In genomic region chr21:42337830-42338729, GRCh38 we compare ENCODE assay signal across 9 cellular contexts. TPM values are rescaled to one million over a fixed set of nuclear protein-coding genes. Genes with fewer than 3 reads are reported as not detected.
A peak's percentile ranks its signal among the peaks of the same experiment; 100 is the strongest.
DNase-seq lines count a peak whose midpoint lies in the region; ATAC-seq, FAIRE-seq and TF ChIP-seq lines count a peak whose summit lies in the region.
"Had no signal": no experiment of that assay in that cellular context is flagged by ENCODE, and none has a peak within 500 bp of the region (broad histone marks: within the 10 kb centered on the region; RNA-seq: fewer than 3 reads in every experiment).

No MANE protein-coding gene starts in this region.

- DNase-seq in Right ventricle myocardium inferior (ENCODE audit: missing footprints): no peak
- no peak for DNase-seq in cardiac septum (ENCODE audit: low spot score)
- DNase-seq in NCI-H345 treated with DMSO at 0.1 percent for 48 hours (lab: John Stamatoyannopoulos, UW; ENCODE audit: unreplicated experiment): peak; percentile 97
- DNase-seq in activated CD4-positive, alpha-beta T cell treated with anti-CD3 and anti-CD28 coated beads for 36 hours: peak; percentile 93
- DNase-seq in chondrocyte (ENCODE audit: low spot score): no peak
- peak; percentile 70 for DNase-seq in HepG2 (ENCODE audit: low spot score)
- peak; percentile 62 to 81 (median 80) for DNase-seq in stimulated activated CD4-positive, alpha-beta T cell treated with anti-CD3 and anti-CD28 coated beads, TNF-alpha, amount 100 ng/mL, for 24 hours (ENCODE audit: low read depth in 3 of 3)

- H3K4me1 ChIP-seq in HepG2 (ENCODE audit: insufficient read depth, low read length): peaks cover 21% of the 10 kb centered on the region

- H3K79me2 ChIP-seq in HepG2 (ENCODE audit: insufficient read depth, low read length): no peaks in the 10 kb centered on the region

- peak; percentile 60 for TF ChIP-seq RAD21 in HepG2 (CRISPR knock-in tag; IDR thresholded peaks at IDR 0.05)

- H3K36me3 ChIP-seq in HepG2 (replicated peaks in 1 of 2; ENCODE audit: control insufficient read depth in 1 of 2, insufficient read depth in 2 of 2, low read length in 2 of 2): no peaks in the 10 kb centered on the region

- H3K4me3 Mint-ChIP-seq in activated CD4-positive, alpha-beta T cell treated with anti-CD3 and anti-CD28 coated beads for 36 hours: peak overlapping the region; percentile 6
- no peak overlapping the region for H3K4me3 Mint-ChIP-seq in chondrocyte (ENCODE audit: unreplicated experiment)

- peak; percentile 87 for FAIRE-seq in HepG2 (lab: Jason Lieb, UNC)

- WGBS in HepG2 (ENCODE audit: low lambda C conversion rate): 13% methylated on average over 16 of the region's 23 CpGs

- TF ChIP-seq POLR2A in HepG2 (IDR thresholded peaks at IDR 0.05; ENCODE audit: insufficient read depth in 1 of 2, low read depth in 2 of 2, low read length in 2 of 2): no peak

- H4K20me1 ChIP-seq in HepG2 (ENCODE audit: insufficient read depth, low read length): no peaks in the 10 kb centered on the region

- in situ Hi-C loops in HepG2 (cut with HindIII; ENCODE audit: extremely low pct_ligation_motif_present, low pct_unique_long_range_greater_than_20kb): no loop called here

- no TSS peak for BruUV-seq in HepG2 (replicated peaks; lab: Mats Ljungman, UMichigan)

- no peak overlapping the region for H2AFZ ChIP-seq in HepG2 (ENCODE audit: low read length)

- H3K9me3 ChIP-seq in HepG2 (ENCODE audit: low read length): no peaks in the 10 kb centered on the region

- intact Hi-C loops in Right ventricle myocardium inferior (cut with DNase I) (loop anchor here (5.0 kb wide), 1 partner anchor 109 kb away; no protein-coding TSS in a partner anchor), cardiac septum (cut with DNase I) (no loop called here), HepG2 (cut with micrococcal nuclease; ENCODE audit: unreplicated experiment) (loop anchor here (1.0 kb wide), 3 partner anchors 43 to 112 kb away; no protein-coding TSS in a partner anchor)
- intact Hi-C loops in activated CD4-positive, alpha-beta T cell treated with anti-CD3 and anti-CD28 coated beads for 36 hours (cut with DNase I, micrococcal nuclease): loop anchor here (1.0 to 10.0 kb wide), 6 partner anchors 34 to 477 kb away; no protein-coding TSS in a partner anchor

- TF ChIP-seq EP300 in HepG2 (IDR thresholded peaks at IDR 0.05; ENCODE audit: low read depth in 2 of 2, low read length in 2 of 2) (no peak), HepG2 (CRISPR knock-in tag; IDR thresholded peaks at IDR 0.05; ENCODE audit: borderline replicate concordance) (no peak)

- peaks cover 21% of the 10 kb centered on the region for H3K4me1 Mint-ChIP-seq in activated CD4-positive, alpha-beta T cell treated with anti-CD3 and anti-CD28 coated beads for 36 hours
- H3K4me1 Mint-ChIP-seq in chondrocyte (ENCODE audit: low read depth): no peaks in the 10 kb centered on the region

- CTCF ChIA-PET in activated CD4-positive, alpha-beta T cell treated with anti-CD3 and anti-CD28 coated beads for 36 hours (lab: Charles Lee): interaction anchor here (0.6 to 3.4 kb wide), 33 partner anchors 8 to 379 kb away, joined by 3 to 23 read pairs (median 3); partner anchors contain the start of genes TFF3 and UBASH3A
- CTCF ChIA-PET in HepG2 (lab: Yijun Ruan, JAX; ENCODE audit: low intra/inter-chr PET ratio, low total read pairs): interaction anchor here (3.6 to 4.1 kb wide), 2 partner anchors 43 to 112 kb away, joined by 27 to 33 read pairs; no protein-coding TSS in a partner anchor

- H3K9me3 Mint-ChIP-seq in activated CD4-positive, alpha-beta T cell treated with anti-CD3 and anti-CD28 coated beads for 36 hours (ENCODE audit: low read depth): no peaks in the 10 kb centered on the region
- no peaks in the 10 kb centered on the region for H3K9me3 Mint-ChIP-seq in chondrocyte (ENCODE audit: low read depth)

- POLR2A ChIA-PET in activated CD4-positive, alpha-beta T cell treated with anti-CD3 and anti-CD28 coated beads for 36 hours (lab: Charles Lee): interaction anchor here (0.6 kb wide), 1 partner anchor 12 kb away, joined by 5 read pairs; no protein-coding TSS in a partner anchor
- POLR2A ChIA-PET in HepG2 (lab: Yijun Ruan, JAX): no interaction called here

- peaks cover 2% of the 10 kb centered on the region for H3K27me3 Mint-ChIP-seq in activated CD4-positive, alpha-beta T cell treated with anti-CD3 and anti-CD28 coated beads for 36 hours
- H3K27me3 Mint-ChIP-seq in chondrocyte (ENCODE audit: low read depth): peaks cover 24% of the 10 kb centered on the region

- peak overlapping the region; percentile 69 for H3K27ac Mint-ChIP-seq in activated CD4-positive, alpha-beta T cell treated with anti-CD3 and anti-CD28 coated beads for 36 hours
- no peak overlapping the region for H3K27ac Mint-ChIP-seq in chondrocyte (ENCODE audit: unreplicated experiment)

- ATAC-seq in Right ventricle myocardium inferior (peak; percentile 50), HepG2 (peak; percentile 96), HG03095 (IDR thresholded peaks at IDR 0.05; ENCODE audit: unreplicated experiment) (no peak)
- peak; percentile 97 for ATAC-seq in activated CD4-positive, alpha-beta T cell treated with anti-CD3 and anti-CD28 coated beads for 36 hours

- H3K36me3 Mint-ChIP-seq in activated CD4-positive, alpha-beta T cell treated with anti-CD3 and anti-CD28 coated beads for 36 hours (ENCODE audit: low read depth): no peaks in the 10 kb centered on the region
- H3K36me3 Mint-ChIP-seq in chondrocyte (ENCODE audit: low read depth): no peaks in the 10 kb centered on the region

- H3K4me2 ChIP-seq in HepG2 (ENCODE audit: low read depth, low read length): peak overlapping the region; percentile 85

- no peak overlapping the region for H3K27ac ChIP-seq in HepG2 (ENCODE audit: extremely low read length, insufficient read depth, low read length)

- peak; percentile 68 for TF ChIP-seq CTCF in chondrocyte (IDR thresholded peaks at IDR 0.05)
- TF ChIP-seq CTCF in HepG2 (CRISPR knock-in tag; IDR thresholded peaks at IDR 0.05): peak; percentile 87

- peak overlapping the region in 2 of 3 experiments; percentile 11 to 59; a peak in 2 of 6 replicates for H3K4me3 ChIP-seq in HepG2 (replicated peaks in 1 of 3; ENCODE audit: insufficient read depth in 1 of 3, low read depth in 2 of 3, low read length in 3 of 3)

- no peaks in the 10 kb centered on the region; a peak in 2 of 5 replicates for H3K27me3 ChIP-seq in HepG2 (ENCODE audit: control insufficient read depth in 1 of 2, insufficient read depth in 2 of 2, low read length in 2 of 2)

- no peak overlapping the region for H3K9ac ChIP-seq in HepG2 (ENCODE audit: insufficient read depth, low read depth, low read length)

RNA-seq across cellular contexts. Expression of gene TFF2, which starts 12.7 kb away (rescaled TPM):
- total RNA-seq in Right ventricle myocardium inferior (not detected), cardiac septum (not detected), chondrocyte (not detected in 3 replicates), HepG2 (2016; rRNA removed; fragmentation: Illumina TruSeq; extraction: Trizol) (not detected in 2 replicates)
- not detected for total RNA-seq in activated CD4-positive, alpha-beta T cell treated with anti-CD3 and anti-CD28 coated beads for 36 hours
- total RNA-seq in HepG2 (2016; cell fraction: cytosol; rRNA removed; fragmentation: Illumina TruSeq; extraction: Trizol; ENCODE audit: low read depth): not detected in 2 replicates
- not detected in 2 replicates for total RNA-seq in HepG2 (2016; cell fraction: insoluble cytoplasmic fraction; rRNA removed; fragmentation: Illumina TruSeq; extraction: Trizol)
- total RNA-seq in HepG2 (2016; cell fraction: membrane; rRNA removed; fragmentation: Illumina TruSeq; extraction: Trizol): not detected in 2 replicates
- not detected in 2 replicates for total RNA-seq in HepG2 (2016; cell fraction: nucleus; rRNA removed; fragmentation: Illumina TruSeq; extraction: Trizol)
- 1.5 and 1.6 TPM in 2 replicates for polyA plus RNA-seq in HepG2 (2011; rRNA removed)
- polyA plus RNA-seq in HepG2 (2011; cell fraction: cytosol; rRNA removed): 0.50 and 1.2 TPM in 2 replicates
- polyA plus RNA-seq in HepG2 (2011; cell fraction: nucleus; rRNA removed): 0.58 and 0.73 TPM in 2 replicates
- polyA plus RNA-seq in HepG2 (2012): 0.23 and 0.47 TPM in 2 replicates
- not detected in 2 replicates for polyA plus RNA-seq in HepG2 (2016; cell fraction: cytosol; fragmentation: Illumina TruSeq; extraction: Trizol; ENCODE audit: low read depth)
- not detected in 2 replicates for polyA plus RNA-seq in HepG2 (2016; cell fraction: insoluble cytoplasmic fraction; fragmentation: Illumina TruSeq; extraction: Trizol; ENCODE audit: low read depth)
- not detected in 2 replicates for polyA plus RNA-seq in HepG2 (2016; cell fraction: membrane; fragmentation: Illumina TruSeq; extraction: Trizol; ENCODE audit: low read depth)
- not detected in 2 replicates for polyA plus RNA-seq in HepG2 (2016; cell fraction: nucleus; fragmentation: Illumina TruSeq; extraction: Trizol; ENCODE audit: insufficient read depth, low read depth)
- polyA minus RNA-seq in HepG2 (2011; rRNA and poly(A)+ RNA removed; ENCODE audit: low replicate concordance): 0.91 TPM in 1 of 2 replicates, not detected in the other
- not detected in 2 replicates for polyA minus RNA-seq in HepG2 (2011; cell fraction: cytosol; rRNA and poly(A)+ RNA removed)
- polyA minus RNA-seq in HepG2 (2011; cell fraction: nucleus; rRNA and poly(A)+ RNA removed): not detected in 2 replicates
- total RNA-seq: skeletal muscle tissue had no signal

RNA-seq across cellular contexts. Expression of gene TFF3, which starts 22.9 kb away (rescaled TPM):
- 3.4 TPM for total RNA-seq in Right ventricle myocardium inferior
- total RNA-seq in cardiac septum: 4.8 TPM
- not detected for total RNA-seq in activated CD4-positive, alpha-beta T cell treated with anti-CD3 and anti-CD28 coated beads for 36 hours
- total RNA-seq in chondrocyte: 1.3 to 6.0 TPM in 2 of 3 replicates, not detected in the other
- 7.9 and 14.2 TPM in 2 replicates for total RNA-seq in HepG2 (2016; rRNA removed; fragmentation: Illumina TruSeq; extraction: Trizol)
- 9.4 and 9.9 TPM in 2 replicates for total RNA-seq in HepG2 (2016; cell fraction: cytosol; rRNA removed; fragmentation: Illumina TruSeq; extraction: Trizol; ENCODE audit: low read depth)
- 10.8 and 14.1 TPM in 2 replicates for total RNA-seq in HepG2 (2016; cell fraction: insoluble cytoplasmic fraction; rRNA removed; fragmentation: Illumina TruSeq; extraction: Trizol)
- total RNA-seq in HepG2 (2016; cell fraction: membrane; rRNA removed; fragmentation: Illumina TruSeq; extraction: Trizol): 8.0 and 8.6 TPM in 2 replicates
- total RNA-seq in HepG2 (2016; cell fraction: nucleus; rRNA removed; fragmentation: Illumina TruSeq; extraction: Trizol): 5.1 and 9.3 TPM in 2 replicates
- polyA plus RNA-seq in HepG2 (2011; rRNA removed): 26.9 and 27.0 TPM in 2 replicates
- 15.9 and 30.0 TPM in 2 replicates for polyA plus RNA-seq in HepG2 (2011; cell fraction: cytosol; rRNA removed)
- 16.3 and 18.8 TPM in 2 replicates for polyA plus RNA-seq in HepG2 (2011; cell fraction: nucleus; rRNA removed)
- polyA plus RNA-seq in HepG2 (2012): 14.9 and 18.1 TPM in 2 replicates
- 7.3 and 9.3 TPM in 2 replicates for polyA plus RNA-seq in HepG2 (2016; cell fraction: cytosol; fragmentation: Illumina TruSeq; extraction: Trizol; ENCODE audit: low read depth)
- polyA plus RNA-seq in HepG2 (2016; cell fraction: insoluble cytoplasmic fraction; fragmentation: Illumina TruSeq; extraction: Trizol; ENCODE audit: low read depth): 5.5 and 6.2 TPM in 2 replicates
- 4.6 and 6.5 TPM in 2 replicates for polyA plus RNA-seq in HepG2 (2016; cell fraction: membrane; fragmentation: Illumina TruSeq; extraction: Trizol; ENCODE audit: low read depth)
- polyA plus RNA-seq in HepG2 (2016; cell fraction: nucleus; fragmentation: Illumina TruSeq; extraction: Trizol; ENCODE audit: insufficient read depth, low read depth): 9.5 and 10.5 TPM in 2 replicates
- 10.8 TPM in 1 of 2 replicates, not detected in the other for polyA minus RNA-seq in HepG2 (2011; rRNA and poly(A)+ RNA removed; ENCODE audit: low replicate concordance)
- polyA minus RNA-seq in HepG2 (2011; cell fraction: cytosol; rRNA and poly(A)+ RNA removed): 6.5 and 7.7 TPM in 2 replicates
- polyA minus RNA-seq in HepG2 (2011; cell fraction: nucleus; rRNA and poly(A)+ RNA removed): 0.77 and 1.7 TPM in 2 replicates

RNA-seq across cellular contexts. Expression of gene TFF1, which starts 28.3 kb away (rescaled TPM):
- total RNA-seq in Right ventricle myocardium inferior (not detected), cardiac septum (not detected), chondrocyte (not detected in 3 replicates), HepG2 (2016; rRNA removed; fragmentation: Illumina TruSeq; extraction: Trizol) (0.24 TPM in 1 of 2 replicates, not detected in the other)
- not detected for total RNA-seq in activated CD4-positive, alpha-beta T cell treated with anti-CD3 and anti-CD28 coated beads for 36 hours
- total RNA-seq in HepG2 (2016; cell fraction: cytosol; rRNA removed; fragmentation: Illumina TruSeq; extraction: Trizol; ENCODE audit: low read depth): 0.61 and 1.5 TPM in 2 replicates
- total RNA-seq in HepG2 (2016; cell fraction: insoluble cytoplasmic fraction; rRNA removed; fragmentation: Illumina TruSeq; extraction: Trizol): 0.32 and 0.42 TPM in 2 replicates
- 0.40 TPM in 1 of 2 replicates, not detected in the other for total RNA-seq in HepG2 (2016; cell fraction: membrane; rRNA removed; fragmentation: Illumina TruSeq; extraction: Trizol)
- 1.5 TPM in 1 of 2 replicates, not detected in the other for total RNA-seq in HepG2 (2016; cell fraction: nucleus; rRNA removed; fragmentation: Illumina TruSeq; extraction: Trizol)
- 19.4 and 47.1 TPM in 2 replicates for polyA plus RNA-seq in HepG2 (2011; rRNA removed)
- polyA plus RNA-seq in HepG2 (2011; cell fraction: cytosol; rRNA removed): 45.3 and 80.6 TPM in 2 replicates
- 4.4 and 17.6 TPM in 2 replicates for polyA plus RNA-seq in HepG2 (2011; cell fraction: nucleus; rRNA removed)
- polyA plus RNA-seq in HepG2 (2012): 19.3 and 58.1 TPM in 2 replicates
- polyA plus RNA-seq in HepG2 (2016; cell fraction: cytosol; fragmentation: Illumina TruSeq; extraction: Trizol; ENCODE audit: low read depth): 0.68 TPM in 2 replicates
- 0.52 TPM in 1 of 2 replicates, not detected in the other for polyA plus RNA-seq in HepG2 (2016; cell fraction: insoluble cytoplasmic fraction; fragmentation: Illumina TruSeq; extraction: Trizol; ENCODE audit: low read depth)
- not detected in 2 replicates for polyA plus RNA-seq in HepG2 (2016; cell fraction: membrane; fragmentation: Illumina TruSeq; extraction: Trizol; ENCODE audit: low read depth)
- 2.2 TPM in 1 of 2 replicates, not detected in the other for polyA plus RNA-seq in HepG2 (2016; cell fraction: nucleus; fragmentation: Illumina TruSeq; extraction: Trizol; ENCODE audit: insufficient read depth, low read depth)
- polyA minus RNA-seq in HepG2 (2011; rRNA and poly(A)+ RNA removed; ENCODE audit: low replicate concordance): 9.8 and 15.5 TPM in 2 replicates
- 9.1 and 13.9 TPM in 2 replicates for polyA minus RNA-seq in HepG2 (2011; cell fraction: cytosol; rRNA and poly(A)+ RNA removed)
- 1.3 and 4.1 TPM in 2 replicates for polyA minus RNA-seq in HepG2 (2011; cell fraction: nucleus; rRNA and poly(A)+ RNA removed)
- total RNA-seq: skeletal muscle tissue had no signal

RNA-seq across cellular contexts. Expression of gene TMPRSS3, which starts 57.8 kb away (rescaled TPM):
- total RNA-seq in Right ventricle myocardium inferior (not detected), cardiac septum (not detected), chondrocyte (0.22 TPM in 1 of 3 replicates, not detected in the others), HepG2 (2016; rRNA removed; fragmentation: Illumina TruSeq; extraction: Trizol) (2.8 and 3.5 TPM in 2 replicates)
- total RNA-seq in activated CD4-positive, alpha-beta T cell treated with anti-CD3 and anti-CD28 coated beads for 36 hours: 100 to 1,000 TPM in 1 of 2 experiments, 10 to 100 TPM in 1; 99.1 to 113 TPM
- 3.0 and 3.4 TPM in 2 replicates for total RNA-seq in HepG2 (2016; cell fraction: cytosol; rRNA removed; fragmentation: Illumina TruSeq; extraction: Trizol; ENCODE audit: low read depth)
- 3.4 and 4.2 TPM in 2 replicates for total RNA-seq in HepG2 (2016; cell fraction: insoluble cytoplasmic fraction; rRNA removed; fragmentation: Illumina TruSeq; extraction: Trizol)
- total RNA-seq in HepG2 (2016; cell fraction: membrane; rRNA removed; fragmentation: Illumina TruSeq; extraction: Trizol): 4.9 and 6.4 TPM in 2 replicates
- total RNA-seq in HepG2 (2016; cell fraction: nucleus; rRNA removed; fragmentation: Illumina TruSeq; extraction: Trizol): 2.5 and 3.0 TPM in 2 replicates
- polyA plus RNA-seq in HepG2 (2011; rRNA removed): 16.9 and 17.8 TPM in 2 replicates
- 14.6 and 15.1 TPM in 2 replicates for polyA plus RNA-seq in HepG2 (2011; cell fraction: cytosol; rRNA removed)
- 14.6 and 14.7 TPM in 2 replicates for polyA plus RNA-seq in HepG2 (2011; cell fraction: nucleus; rRNA removed)
- 3.3 and 13.6 TPM in 2 replicates for polyA plus RNA-seq in HepG2 (2012)
- polyA plus RNA-seq in HepG2 (2016; cell fraction: cytosol; fragmentation: Illumina TruSeq; extraction: Trizol; ENCODE audit: low read depth): 3.5 and 4.6 TPM in 2 replicates
- polyA plus RNA-seq in HepG2 (2016; cell fraction: insoluble cytoplasmic fraction; fragmentation: Illumina TruSeq; extraction: Trizol; ENCODE audit: low read depth): 4.4 and 4.5 TPM in 2 replicates
- polyA plus RNA-seq in HepG2 (2016; cell fraction: membrane; fragmentation: Illumina TruSeq; extraction: Trizol; ENCODE audit: low read depth): 4.1 and 5.4 TPM in 2 replicates
- polyA plus RNA-seq in HepG2 (2016; cell fraction: nucleus; fragmentation: Illumina TruSeq; extraction: Trizol; ENCODE audit: insufficient read depth, low read depth): 2.8 and 4.3 TPM in 2 replicates
- polyA minus RNA-seq in HepG2 (2011; rRNA and poly(A)+ RNA removed; ENCODE audit: low replicate concordance): 16.7 and 58.0 TPM in 2 replicates
- 4.6 and 6.1 TPM in 2 replicates for polyA minus RNA-seq in HepG2 (2011; cell fraction: cytosol; rRNA and poly(A)+ RNA removed)
- polyA minus RNA-seq in HepG2 (2011; cell fraction: nucleus; rRNA and poly(A)+ RNA removed): 7.6 and 14.0 TPM in 2 replicates
- total RNA-seq: skeletal muscle tissue had no signal

Comparison
In these comparisons a context has a peak if more than half of its experiments do, and no peak if none do; other contexts are left out.
1. DNase-seq: peak in NCI-H345 treated with DMSO at 0.1 percent for 48 hours (single experiment), activated CD4-positive, alpha-beta T cell treated with anti-CD3 and anti-CD28 coated beads for 36 hours (single experiment), HepG2 (single experiment) and stimulated activated CD4-positive, alpha-beta T cell treated with anti-CD3 and anti-CD28 coated beads, TNF-alpha, amount 100 ng/mL, for 24 hours (3 of 3); none in Right ventricle myocardium inferior (single experiment), cardiac septum (single experiment) and chondrocyte (single experiment).